16 cellular contexts compared by ENCODE assay signal in the genomic region with DNA sequence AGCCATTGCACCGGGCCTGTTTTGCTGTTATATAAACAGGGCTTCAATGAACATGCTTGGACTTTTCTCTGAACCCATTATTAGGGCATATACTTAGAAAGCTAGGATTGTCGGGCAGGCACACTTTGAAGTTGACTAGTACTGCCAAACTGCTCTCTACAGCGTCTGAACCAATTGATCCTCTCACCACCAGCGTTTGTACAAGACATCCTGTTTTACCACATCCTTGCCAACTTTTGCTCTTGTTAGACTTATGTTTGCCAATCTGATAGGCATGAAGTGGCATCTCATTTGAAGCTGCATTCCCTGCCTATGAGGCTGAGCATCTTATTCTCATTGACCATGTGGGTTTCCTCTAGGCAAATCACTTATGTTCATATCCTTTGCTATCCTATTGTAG. TPM values are rescaled to one million over a fixed set of nuclear protein-coding genes. Genes with fewer than 3 reads are reported as not detected.
A peak's percentile ranks its signal among the peaks of the same experiment; 100 is the strongest.
DNase-seq lines count a peak whose midpoint lies in the region; ATAC-seq, FAIRE-seq and TF ChIP-seq lines count a peak whose summit lies in the region.
"Had no signal": no experiment of that assay in that cellular context is flagged by ENCODE, and none has a peak within 500 bp of the region (broad histone marks: within the 10 kb centered on the region; RNA-seq: fewer than 3 reads in every experiment).

No MANE protein-coding gene starts in this region.

- no peaks in the 10 kb centered on the region for H3K27me3 ChIP-seq in gastrocnemius medialis
- H3K27me3 ChIP-seq: BLaER1, MG63 had no signal

- no peak overlapping the region for H3K4me3 ChIP-seq in coronary artery
- H3K4me3 ChIP-seq in gastrocnemius medialis: no peak overlapping the region
- H3K4me3 ChIP-seq: BLaER1, MG63, PC-9 had no signal

- peak; percentile 42 for DNase-seq in activated naive CD4-positive, alpha-beta T cell treated with anti-CD3 and anti-CD28 coated beads, Interleukin-2, amount 10 ng/mL, durations not matched to agents 7 days and 5 days
- no peak for DNase-seq in activated naive CD4-positive, alpha-beta T cell treated with Interleukin-2 at 50 U/mL for 16 hours
- DNase-seq in HTR-8/SVneo (ENCODE audit: insufficient read length, low spot score): no peak
- no peak for DNase-seq in coronary artery (ENCODE audit: low spot score)
- DNase-seq in gastrocnemius medialis: no peak
- DNase-seq in dermis blood vessel endothelial cell: no peak
- DNase-seq: MG63, NCI-H1092 treated with DMSO at 0.1 percent for 48 hours, NCI-H2081 treated with DMSO at 0.1 percent for 48 hours, NCI-H510A treated with DMSO at 0.1 percent for 48 hours, NCI-H82, PC-9 had no signal

- H3K27ac Mint-ChIP-seq in activated naive CD4-positive, alpha-beta T cell treated with anti-CD3 and anti-CD28 coated beads, Interleukin-2, amount 10 ng/mL, durations not matched to agents 7 days and 5 days: peak overlapping the region; percentile 45

- peak; percentile 54 for FAIRE-seq in HTR-8/SVneo (lab: Jason Lieb, UNC)
- FAIRE-seq: A204.1, GM12892 had no signal

- H3K27me3 Mint-ChIP-seq in activated naive CD4-positive, alpha-beta T cell treated with anti-CD3 and anti-CD28 coated beads, Interleukin-2, amount 10 ng/mL, durations not matched to agents 7 days and 5 days: peaks cover 11% of the 10 kb centered on the region

- peaks cover 66% of the 10 kb centered on the region for H3K4me1 Mint-ChIP-seq in activated naive CD4-positive, alpha-beta T cell treated with anti-CD3 and anti-CD28 coated beads, Interleukin-2, amount 10 ng/mL, durations not matched to agents 7 days and 5 days

- peak overlapping the region; percentile 32 to 33 for H3K27ac ChIP-seq in coronary artery
- peak overlapping the region; percentile 19 to 45 (median 24) for H3K27ac ChIP-seq in gastrocnemius medialis
- H3K27ac ChIP-seq: BLaER1, PC-9 had no signal

- H3K4me1 ChIP-seq in gastrocnemius medialis: peaks cover 29 to 37% of the 10 kb centered on the region in 2 donors

- TF ChIP-seq CTCF in coronary artery (IDR thresholded peaks at IDR 0.05): no peak
- no peak for TF ChIP-seq CTCF in gastrocnemius medialis (IDR thresholded peaks at IDR 0.05 in 4 of 5, conservative IDR thresholded peaks at IDR 0.05 in 1 of 5)

- in situ Hi-C loops in gastrocnemius medialis (cut with MboI; ENCODE audit: low sequenced_read_pairs in 4 of 4): no loop called here

- CTCF ChIA-PET in activated naive CD4-positive, alpha-beta T cell treated with anti-CD3 and anti-CD28 coated beads, Interleukin-2, amount 10 ng/mL, durations not matched to agents 7 days and 5 days (lab: Charles Lee): interaction anchor here (0.9 to 3.0 kb wide), 7 partner anchors 10 to 131 kb away, joined by 3 to 16 read pairs (median 3); a partner anchor contains a TSS

- TF ChIP-seq POLR2A in gastrocnemius medialis (IDR thresholded peaks at IDR 0.05): no peak

- H3K9me3 Mint-ChIP-seq in activated naive CD4-positive, alpha-beta T cell treated with anti-CD3 and anti-CD28 coated beads, Interleukin-2, amount 10 ng/mL, durations not matched to agents 7 days and 5 days: peaks cover 7% of the 10 kb centered on the region

- ATAC-seq in gastrocnemius medialis: no peak
- ATAC-seq in HG03354 (IDR thresholded peaks at IDR 0.05; ENCODE audit: poor library complexity, severe bottlenecking, unreplicated experiment): no peak

- peaks cover 6% of the 10 kb centered on the region for H3K36me3 Mint-ChIP-seq in activated naive CD4-positive, alpha-beta T cell treated with anti-CD3 and anti-CD28 coated beads, Interleukin-2, amount 10 ng/mL, durations not matched to agents 7 days and 5 days

- intact Hi-C loops in gastrocnemius medialis (cut with DNase I; ENCODE audit: low total_unique reads): no loop called here

- H3K36me3 ChIP-seq in gastrocnemius medialis: no peaks in the 10 kb centered on the region
- H3K36me3 ChIP-seq: BLaER1, MG63 had no signal

- H3K9me3 ChIP-seq in gastrocnemius medialis: no peaks in the 10 kb centered on the region
- H3K9me3 ChIP-seq: BLaER1, MG63 had no signal

- no peak overlapping the region for H3K4me3 Mint-ChIP-seq in activated naive CD4-positive, alpha-beta T cell treated with anti-CD3 and anti-CD28 coated beads, Interleukin-2, amount 10 ng/mL, durations not matched to agents 7 days and 5 days

RNA-seq across cellular contexts. Expression of a gene that starts 7.4 kb away (rescaled TPM):
- total RNA-seq in gastrocnemius medialis (10 to 100 TPM in 2 of 4 donors, 1 to 10 TPM in 2; 4.7 to 18.8 (median 11.0) TPM), dermis blood vessel endothelial cell (35.2 and 45.8 TPM in 2 replicates)

RNA-seq across cellular contexts. Expression of a gene that starts 7.9 kb away (rescaled TPM):
- total RNA-seq in gastrocnemius medialis (100 to 1,000 TPM; 227 to 385 (median 292) TPM), dermis blood vessel endothelial cell (not detected in 2 replicates)
- total RNA-seq: PC-9 had no signal

RNA-seq across cellular contexts. Expression of a gene that starts 27.9 kb away (rescaled TPM):
- total RNA-seq in gastrocnemius medialis: 1 to 10 TPM in 1 of 4 donors, under 1 TPM in 2, not detected in 1; 0.04 to 3.8 (median 0.31) TPM
- 5.1 and 5.8 TPM in 2 replicates for total RNA-seq in dermis blood vessel endothelial cell

RNA-seq across cellular contexts. Expression of a gene that starts 43.5 kb away (rescaled TPM):
- total RNA-seq in gastrocnemius medialis (1 to 10 TPM; 1.7 to 9.5 (median 5.1) TPM), dermis blood vessel endothelial cell (4.2 and 12.6 TPM in 2 replicates)

Comparison
In these comparisons a context has a peak if more than half of its experiments do, and no peak if none do; other contexts are left out.
1. RNA of a gene that starts 7.9 kb away (total RNA-seq): 227 to 385 TPM in gastrocnemius medialis; not detected in dermis blood vessel endothelial cell; every median in the first group is over 100 times any median in the second.